In genomic region chr12:26244503-26244902, GRCh38 we compare ENCODE assay signal across 15 cellular contexts. TPM values are rescaled to one million over a fixed set of nuclear protein-coding genes. Genes with fewer than 3 reads are reported as not detected.
"Had no signal": no experiment of that assay in that cellular context is flagged by ENCODE, and none has a peak within 500 bp of the region (broad histone marks: within the 10 kb centered on the region; RNA-seq: fewer than 3 reads in every experiment).

No MANE protein-coding gene starts in this region.

- H3K36me3 ChIP-seq: cardiac muscle cell, heart left ventricle, spleen had no signal

- ATAC-seq: activated CD4-positive, alpha-beta T cell treated with anti-CD3 and anti-CD28 coated beads for 36 hours; heart left ventricle; left ventricle myocardium superior had no signal

- H3K4me3 ChIP-seq: cardiac muscle cell, heart left ventricle, spleen had no signal

- DNase-seq: activated B cell treated with CpG ODN at 0.5 μM for 24 hours; activated CD4-positive, alpha-beta T cell treated with anti-CD3 and anti-CD28 coated beads for 36 hours; activated CD4-positive, alpha-beta T cell treated with anti-CD3 and anti-CD28 coated beads, Interleukin-2, amount 50 U/mL, for 48 hours; activated effector memory CD4-positive, alpha-beta T cell treated with Interleukin-2 at 50 U/mL for 16 hours; activated naive CD4-positive, alpha-beta T cell treated with anti-CD3 and anti-CD28 coated beads for 36 hours; activated T-cell treated with anti-CD3 and anti-CD28 coated beads, Interleukin-2, amount 50 U/mL, for 72 hours; cortex of kidney; left ventricle myocardium superior; midbrain; retina; spleen; stimulated activated CD4-positive, alpha-beta T cell treated with anti-CD3 and anti-CD28 coated beads, Interleukin-4, amount 100 ng/mL, for 1 hour; stimulated activated naive CD4-positive, alpha-beta T cell treated with Interleukin-2 at 50 U/mL for 16 hours had no signal

RNA-seq across cellular contexts. Expression of gene SSPN, which starts 49.1 kb away (rescaled TPM):
- total RNA-seq: activated CD4-positive, alpha-beta T cell treated with anti-CD3 and anti-CD28 coated beads for 36 hours; activated naive CD4-positive, alpha-beta T cell treated with anti-CD3 and anti-CD28 coated beads for 36 hours; activated T-cell treated with anti-CD3 and anti-CD28 coated beads, Interleukin-2, amount 50 U/mL, for 72 hours had no signal
